ENCODE assay signal across 1 cellular context in the genomic region with DNA sequence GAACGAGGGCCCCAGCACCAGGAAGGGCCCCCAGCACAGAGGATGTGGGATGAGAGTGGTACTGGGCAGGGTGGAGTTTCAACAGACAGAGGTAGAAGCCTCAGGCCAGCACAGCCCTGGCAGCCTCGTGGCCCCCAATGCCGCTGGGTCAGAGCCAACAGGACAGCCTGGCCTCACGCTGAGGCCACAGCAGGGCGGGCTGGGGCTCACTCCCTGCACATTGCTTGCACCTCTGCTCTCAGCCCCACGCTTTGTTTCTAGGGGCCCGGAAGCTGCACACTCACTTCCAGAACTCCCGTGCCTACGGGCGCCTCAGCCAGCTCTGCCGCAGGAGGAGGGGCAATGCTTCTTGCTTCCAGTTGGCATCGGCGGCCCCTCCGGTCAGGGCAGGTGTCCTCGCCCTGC.
TF ChIP-seq lines count a peak whose summit lies in the region.

No MANE protein-coding gene starts in this region.

TF ChIP-seq in GM12878, 131 proteins besides CTCF, POLR2A, EP300 and RAD21:
- TF ChIP-seq IKZF1 (conservative IDR thresholded peaks at IDR 0.05) (peak; percentile 63; the same call in 1 of the 2 replicates), POLR2AphosphoS5 (IDR thresholded peaks at IDR 0.05; ENCODE audit: low read length) (peak; percentile 65), SMARCA5 (IDR thresholded peaks at IDR 0.05) (no peak), HDGF (IDR thresholded peaks at IDR 0.05) (peak; percentile 79; the same call in 1 of the 2 replicates), ZNF24 (IDR thresholded peaks at IDR 0.05) (no peak), SP1 (IDR thresholded peaks at IDR 0.05; ENCODE audit: low read depth, low read length) (peak; percentile 31), JUNB (IDR thresholded peaks at IDR 0.05) (peak; percentile 37; the same call in 1 of the 2 replicates), TCF12 (IDR thresholded peaks at IDR 0.05; ENCODE audit: low read depth, low read length) (peak; percentile 29; the same call in 1 of the 2 replicates), CREM (IDR thresholded peaks at IDR 0.05; ENCODE audit: low read depth) (peak; percentile 22; the same call in 1 of the 2 replicates), ELK1 (IDR thresholded peaks at IDR 0.05; ENCODE audit: low read depth, low read length) (0 out of 2 replicates have a peak, but pooled peaks have one; percentile 13), POU2F2 (IDR thresholded peaks at IDR 0.05; ENCODE audit: borderline replicate concordance, low read depth, low read length) (peak; percentile 47; the same call in 1 of the 3 replicates), ZNF687 (IDR thresholded peaks at IDR 0.05) (peak; percentile 60), POLR2AphosphoS2 (IDR thresholded peaks at IDR 0.05; ENCODE audit: low read depth, low read length) (0 out of 2 replicates have a peak, but pooled peaks have one; percentile 37), EED (IDR thresholded peaks at IDR 0.05; ENCODE audit: low read depth) (peak; percentile 65), ETV6 (conservative IDR thresholded peaks at IDR 0.05 in 1 of 2, IDR thresholded peaks at IDR 0.05 in 1 of 2; ENCODE audit: borderline replicate concordance in 1 of 2, low read depth in 1 of 2) (0 out of 4 replicates have a peak, but pooled peaks of 1 of the 2 experiments have one; percentile 19), MYB (IDR thresholded peaks at IDR 0.05; ENCODE audit: borderline replicate concordance, low read depth, low read length) (no peak), ZBTB33 (IDR thresholded peaks at IDR 0.05) (no peak), MYC (IDR thresholded peaks at IDR 0.05; ENCODE audit: insufficient read depth, insufficient read length, insufficient replicate concordance, low read length, severe bottlenecking) (peak; percentile 33), FOXK2 (IDR thresholded peaks at IDR 0.05) (no peak), RAD51 (IDR thresholded peaks at IDR 0.05) (no peak), BHLHE40 (IDR thresholded peaks at IDR 0.05; ENCODE audit: borderline replicate concordance in 1 of 2, low read depth in 2 of 2, low read length in 1 of 2) (peak; percentile 74 to 84), MXI1 (IDR thresholded peaks at IDR 0.05; ENCODE audit: low read depth, low read length) (0 out of 2 replicates have a peak, but pooled peaks have one; percentile 61)
- TF ChIP-seq, protein P1, sequence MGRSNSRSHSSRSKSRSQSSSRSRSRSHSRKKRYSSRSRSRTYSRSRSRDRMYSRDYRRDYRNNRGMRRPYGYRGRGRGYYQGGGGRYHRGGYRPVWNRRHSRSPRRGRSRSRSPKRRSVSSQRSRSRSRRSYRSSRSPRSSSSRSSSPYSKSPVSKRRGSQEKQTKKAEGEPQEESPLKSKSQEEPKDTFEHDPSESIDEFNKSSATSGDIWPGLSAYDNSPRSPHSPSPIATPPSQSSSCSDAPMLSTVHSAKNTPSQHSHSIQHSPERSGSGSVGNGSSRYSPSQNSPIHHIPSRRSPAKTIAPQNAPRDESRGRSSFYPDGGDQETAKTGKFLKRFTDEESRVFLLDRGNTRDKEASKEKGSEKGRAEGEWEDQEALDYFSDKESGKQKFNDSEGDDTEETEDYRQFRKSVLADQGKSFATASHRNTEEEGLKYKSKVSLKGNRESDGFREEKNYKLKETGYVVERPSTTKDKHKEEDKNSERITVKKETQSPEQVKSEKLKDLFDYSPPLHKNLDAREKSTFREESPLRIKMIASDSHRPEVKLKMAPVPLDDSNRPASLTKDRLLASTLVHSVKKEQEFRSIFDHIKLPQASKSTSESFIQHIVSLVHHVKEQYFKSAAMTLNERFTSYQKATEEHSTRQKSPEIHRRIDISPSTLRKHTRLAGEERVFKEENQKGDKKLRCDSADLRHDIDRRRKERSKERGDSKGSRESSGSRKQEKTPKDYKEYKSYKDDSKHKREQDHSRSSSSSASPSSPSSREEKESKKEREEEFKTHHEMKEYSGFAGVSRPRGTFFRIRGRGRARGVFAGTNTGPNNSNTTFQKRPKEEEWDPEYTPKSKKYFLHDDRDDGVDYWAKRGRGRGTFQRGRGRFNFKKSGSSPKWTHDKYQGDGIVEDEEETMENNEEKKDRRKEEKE (IDR thresholded peaks at IDR 0.05): no peak
- TF ChIP-seq, protein P2, sequence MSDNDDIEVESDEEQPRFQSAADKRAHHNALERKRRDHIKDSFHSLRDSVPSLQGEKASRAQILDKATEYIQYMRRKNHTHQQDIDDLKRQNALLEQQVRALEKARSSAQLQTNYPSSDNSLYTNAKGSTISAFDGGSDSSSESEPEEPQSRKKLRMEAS (IDR thresholded peaks at IDR 0.05; ENCODE audit: low read depth, low read length): peak; percentile 15; the same call in 1 of the 2 replicates
